8 cellular contexts compared by ENCODE assay signal in the genomic region with DNA sequence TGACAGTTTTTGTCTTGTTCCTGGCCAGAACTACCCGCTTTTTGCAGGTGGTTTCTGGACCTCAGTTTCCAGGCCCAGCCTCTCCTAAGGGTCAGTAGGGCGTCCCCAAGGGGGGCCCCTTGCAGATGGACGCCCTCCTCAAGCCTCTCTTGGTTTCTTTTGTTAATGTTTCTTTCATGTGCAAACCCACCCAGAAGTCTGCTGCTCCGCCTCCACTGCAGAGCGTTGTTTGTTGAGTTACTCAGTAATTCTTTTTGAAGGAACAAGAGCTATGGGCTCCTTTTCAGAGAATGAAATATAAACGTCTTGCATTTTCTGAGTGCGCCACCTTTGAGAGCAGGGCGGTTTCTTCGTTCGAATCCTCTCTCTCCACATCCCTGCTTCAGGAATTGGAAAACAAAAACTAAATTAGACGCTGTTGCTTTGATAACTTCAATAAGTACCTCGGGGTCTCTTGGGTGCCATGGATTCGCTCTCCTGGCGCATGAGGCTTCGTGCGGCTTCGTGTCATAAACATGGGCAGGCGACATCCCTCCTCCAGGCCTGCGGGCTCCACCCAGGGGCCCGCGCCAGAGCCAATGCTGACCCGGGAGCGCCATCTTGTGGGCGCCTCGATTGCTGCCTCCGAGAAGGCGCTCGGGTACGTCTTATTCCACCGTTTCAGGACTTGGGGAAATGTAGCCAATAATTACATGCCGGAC. TPM values are rescaled to one million over a fixed set of nuclear protein-coding genes. Genes with fewer than 3 reads are reported as not detected.
DNase-seq lines count a peak whose midpoint lies in the region; ATAC-seq and TF ChIP-seq lines count a peak whose summit lies in the region.

No MANE protein-coding gene starts in this region.

- peak overlapping the region; percentile 87 for H2AK5ac ChIP-seq in trophoblast cell (ENCODE audit: low read length)

- no peaks in the 10 kb centered on the region for H3K9me3 ChIP-seq in Loucy (ENCODE audit: insufficient read depth, low read depth, low read length)
- H3K9me3 ChIP-seq in SK-N-SH: no peaks in the 10 kb centered on the region
- no peaks in the 10 kb centered on the region for H3K9me3 ChIP-seq in trophoblast cell (ENCODE audit: insufficient read depth, low read depth, low read length)
- no peaks in the 10 kb centered on the region for H3K9me3 ChIP-seq in tibial artery

- H3K4me1 ChIP-seq in GM23338 (ENCODE audit: insufficient read depth) (peaks cover 7% of the 10 kb centered on the region), Loucy (ENCODE audit: insufficient read depth, low read length, poor library complexity, severe bottlenecking) (no peaks in the 10 kb centered on the region), SK-N-SH (ENCODE audit: control insufficient read depth in 1 of 2, insufficient read depth in 2 of 2, low read depth in 1 of 2, low read length in 1 of 2) (peaks cover 0 to 4% of the 10 kb centered on the region in 2 experiments; a peak in 1 of 4 replicates), trophoblast cell (ENCODE audit: control insufficient read depth in 1 of 2, insufficient read depth in 2 of 2, low read length in 2 of 2) (peaks cover 4 to 9% of the 10 kb centered on the region in 2 experiments), tibial artery (peaks cover 0 to 10% (median 6%) of the 10 kb centered on the region in 4 donors)

- H3K27me3 ChIP-seq in GM23338 (ENCODE audit: insufficient read depth) (no peaks in the 10 kb centered on the region), Loucy (ENCODE audit: insufficient read depth, low read length, poor library complexity, severe bottlenecking) (no peaks in the 10 kb centered on the region), SK-N-SH (ENCODE audit: insufficient read depth) (no peaks in the 10 kb centered on the region), trophoblast cell (ENCODE audit: insufficient read depth, low read length) (no peaks in the 10 kb centered on the region), tibial artery (no peaks in the 10 kb centered on the region)

- H4K8ac ChIP-seq in trophoblast cell (ENCODE audit: low read depth, low read length): peak overlapping the region; percentile 25

- H2AFZ ChIP-seq in GM23338 (peak overlapping the region; percentile 90; the same call in 1 of the 2 replicates), Loucy (ENCODE audit: low read length) (peak overlapping the region; percentile 48), SK-N-SH (ENCODE audit: low read depth) (peak overlapping the region; percentile 86), trophoblast cell (ENCODE audit: insufficient read depth, low read length, poor library complexity) (no peak overlapping the region)

- peak overlapping the region; percentile 32 for H2BK5ac ChIP-seq in trophoblast cell (ENCODE audit: low read depth, low read length, poor library complexity)

- H3K14ac ChIP-seq in trophoblast cell (ENCODE audit: low read length): no peak overlapping the region

- H3K9me3 Mint-ChIP-seq in GM23338 (no peaks in the 10 kb centered on the region; the same call in 2 of the 3 replicates), glutamatergic neuron (ENCODE audit: unreplicated experiment) (no peaks in the 10 kb centered on the region)
- H3K9me3 Mint-ChIP-seq in activated naive CD4-positive, alpha-beta T cell treated with anti-CD3 and anti-CD28 coated beads for 36 hours: no peaks in the 10 kb centered on the region

- peak; percentile 95 to 96 for TF ChIP-seq CTCF in GM23338 (conservative IDR thresholded peaks at IDR 0.05; ENCODE audit: low read depth in 2 of 2)
- TF ChIP-seq CTCF in Loucy (conservative IDR thresholded peaks at IDR 0.05; ENCODE audit: low read length): peak; percentile 97
- TF ChIP-seq CTCF in SK-N-SH (IDR thresholded peaks at IDR 0.05): peak; percentile 92
- peak; percentile 88 for TF ChIP-seq CTCF in glutamatergic neuron (IDR thresholded peaks at IDR 0.05; ENCODE audit: partially characterized antibody, unreplicated experiment)
- TF ChIP-seq CTCF in tibial artery (IDR thresholded peaks at IDR 0.05): peak; percentile 75 to 89

- H3K9me2 ChIP-seq in GM23338 (ENCODE audit: insufficient read depth) (no peaks in the 10 kb centered on the region), Loucy (replicated peaks; ENCODE audit: low read depth, low read length) (no peaks in the 10 kb centered on the region), SK-N-SH (no peaks in the 10 kb centered on the region)

- H3K27ac ChIP-seq in GM23338 (ENCODE audit: low read depth): no peak overlapping the region
- H3K27ac ChIP-seq in SK-N-SH (ENCODE audit: low read depth in 2 of 2, low read length in 1 of 2): no peak overlapping the region
- H3K27ac ChIP-seq in trophoblast cell (ENCODE audit: low read depth, low read length): no peak overlapping the region
- no peak overlapping the region for H3K27ac ChIP-seq in tibial artery

- ATAC-seq in GM23338: peak; percentile 96

- CTCF ChIA-PET in SK-N-SH (lab: Yijun Ruan, JAX): interaction anchor here (0.6 to 3.6 kb wide), 37 partner anchors 10 to 849 kb away, joined by 3 to 58 read pairs (median 3); a partner anchor contains a TSS
- CTCF ChIA-PET in activated naive CD4-positive, alpha-beta T cell treated with anti-CD3 and anti-CD28 coated beads for 36 hours (lab: Charles Lee): interaction anchor here (0.6 to 1.8 kb wide), 15 partner anchors 9 to 887 kb away, joined by 3 to 9 read pairs (median 3); no protein-coding TSS in a partner anchor

- H4K12ac ChIP-seq in trophoblast cell (ENCODE audit: low read depth, low read length): no peak overlapping the region

- H3K23ac ChIP-seq in trophoblast cell (ENCODE audit: low read length): no peak overlapping the region

- no peak overlapping the region for H3K9ac ChIP-seq in Loucy (ENCODE audit: low read depth, low read length, poor library complexity, severe bottlenecking)
- H3K9ac ChIP-seq in SK-N-SH: no peak overlapping the region
- H3K9ac ChIP-seq in trophoblast cell (ENCODE audit: low read length): no peak overlapping the region

- no peaks in the 10 kb centered on the region for H4K20me1 ChIP-seq in GM23338 (replicated peaks; ENCODE audit: insufficient read depth)
- H4K20me1 ChIP-seq in Loucy (ENCODE audit: insufficient read depth, low read length, poor library complexity, severe bottlenecking): no peaks in the 10 kb centered on the region
- H4K20me1 ChIP-seq in SK-N-SH (ENCODE audit: insufficient read depth): no peaks in the 10 kb centered on the region

- H3K4me3 ChIP-seq in GM23338: peak overlapping the region; percentile 24; the same call in 1 of the 2 replicates
- no peak overlapping the region for H3K4me3 ChIP-seq in Loucy (ENCODE audit: low read length, poor library complexity, severe bottlenecking)
- H3K4me3 ChIP-seq in SK-N-SH (ENCODE audit: low read depth in 2 of 2, low read length in 1 of 2): peak overlapping the region in 1 of 2 experiments; percentile 35; a peak in 1 of 4 replicates
- H3K4me3 ChIP-seq in trophoblast cell (ENCODE audit: low read depth, low read length): no peak overlapping the region
- H3K4me3 ChIP-seq in tibial artery: peak overlapping the region in 1 of 2 donors; percentile 10

- POLR2A ChIA-PET in SK-N-SH (lab: Yijun Ruan, JAX): no interaction called here

- TF ChIP-seq RAD21 in SK-N-SH (IDR thresholded peaks at IDR 0.05; ENCODE audit: low read length): peak; percentile 94

- peak; percentile 59 for DNase-seq in DMS79 treated with DMSO at 0.1 percent for 48 hours (lab: John Stamatoyannopoulos, UW)
- peak; percentile 91 for DNase-seq in GM23338 (ENCODE audit: low spot score)
- DNase-seq in SK-N-SH: peak; percentile 94
- peak; percentile 88 for DNase-seq in activated naive CD4-positive, alpha-beta T cell treated with anti-CD3 and anti-CD28 coated beads for 36 hours
- peak; percentile 92 for DNase-seq in glutamatergic neuron
- peak; percentile 82 to 93 for DNase-seq in trophoblast cell
- DNase-seq in tibial artery: peak; percentile 66 to 85

- no peak for TF ChIP-seq EP300 in SK-N-SH (IDR thresholded peaks at IDR 0.05; ENCODE audit: borderline replicate concordance in 1 of 2, low read depth in 1 of 2, low read length in 1 of 2)

- no peak overlapping the region for H3K27ac Mint-ChIP-seq in GM23338
- H3K27ac Mint-ChIP-seq in activated naive CD4-positive, alpha-beta T cell treated with anti-CD3 and anti-CD28 coated beads for 36 hours: no peak overlapping the region
- H3K27ac Mint-ChIP-seq in glutamatergic neuron (ENCODE audit: unreplicated experiment): no peak overlapping the region

- no peaks in the 10 kb centered on the region for H3F3A ChIP-seq in GM23338 (replicated peaks; ENCODE audit: low read depth)
- no peaks in the 10 kb centered on the region for H3F3A ChIP-seq in Loucy (ENCODE audit: low read depth)
- no peaks in the 10 kb centered on the region for H3F3A ChIP-seq in SK-N-SH (replicated peaks; ENCODE audit: insufficient read depth)

- peak overlapping the region; percentile 90 for H2BK12ac ChIP-seq in trophoblast cell (ENCODE audit: low read length)

- peaks cover 20% of the 10 kb centered on the region for H3K79me1 ChIP-seq in trophoblast cell (ENCODE audit: low read length)

- H3K36me3 Mint-ChIP-seq in GM23338 (ENCODE audit: low read depth) (no peaks in the 10 kb centered on the region), glutamatergic neuron (ENCODE audit: unreplicated experiment) (no peaks in the 10 kb centered on the region)
- H3K36me3 Mint-ChIP-seq in activated naive CD4-positive, alpha-beta T cell treated with anti-CD3 and anti-CD28 coated beads for 36 hours (ENCODE audit: low read depth): no peaks in the 10 kb centered on the region

- no peaks in the 10 kb centered on the region for H3K36me3 ChIP-seq in GM23338 (ENCODE audit: insufficient read depth)
- H3K36me3 ChIP-seq in Loucy (ENCODE audit: insufficient read depth, low read length): no peaks in the 10 kb centered on the region
- no peaks in the 10 kb centered on the region for H3K36me3 ChIP-seq in SK-N-SH (replicated peaks in 1 of 2; ENCODE audit: control insufficient read depth in 1 of 2, insufficient read depth in 2 of 2, low read length in 1 of 2)
- peaks cover 11 to 12% of the 10 kb centered on the region in 2 experiments for H3K36me3 ChIP-seq in trophoblast cell (ENCODE audit: control insufficient read depth in 1 of 2, insufficient read depth in 2 of 2, low read length in 2 of 2)
- no peaks in the 10 kb centered on the region for H3K36me3 ChIP-seq in tibial artery

- H3K4me3 Mint-ChIP-seq in GM23338 (peak overlapping the region; percentile 57), glutamatergic neuron (ENCODE audit: unreplicated experiment) (no peak overlapping the region)
- H3K4me3 Mint-ChIP-seq in activated naive CD4-positive, alpha-beta T cell treated with anti-CD3 and anti-CD28 coated beads for 36 hours: peak overlapping the region; percentile 51

- no peak overlapping the region for H3K4ac ChIP-seq in trophoblast cell (ENCODE audit: low read depth, low read length)

- intact Hi-C loops in activated naive CD4-positive, alpha-beta T cell treated with anti-CD3 and anti-CD28 coated beads for 36 hours (cut with micrococcal nuclease): loop anchor here (1.0 to 10.0 kb wide), 8 partner anchors 86 to 1100 kb away; a partner anchor contains a TSS
- intact Hi-C loops in tibial artery (cut with DNase I; ENCODE audit: low total_unique reads): no loop called here

- H2BK120ac ChIP-seq in trophoblast cell (ENCODE audit: insufficient read depth, low read length, poor library complexity): peak overlapping the region; percentile 77

- peak overlapping the region; percentile 73 for H3K18ac ChIP-seq in trophoblast cell (ENCODE audit: low read length)

- H4K91ac ChIP-seq in trophoblast cell (ENCODE audit: low read depth, low read length): peak overlapping the region; percentile 86

- no peaks in the 10 kb centered on the region for H3K79me2 ChIP-seq in GM23338 (replicated peaks; ENCODE audit: insufficient read depth)
- H3K79me2 ChIP-seq in Loucy (ENCODE audit: insufficient read depth, low read length): no peaks in the 10 kb centered on the region
- H3K79me2 ChIP-seq in SK-N-SH (ENCODE audit: insufficient read depth): no peaks in the 10 kb centered on the region
- H3K79me2 ChIP-seq in trophoblast cell (ENCODE audit: control insufficient read depth, insufficient read depth, low read length, poor library complexity): peaks cover 2% of the 10 kb centered on the region

- WGBS in SK-N-SH (ENCODE audit: low lambda C conversion rate): 38% methylated on average over 27 of the region's 31 CpGs
- WGBS in trophoblast cell (ENCODE audit: extremely low coverage, insufficient coverage, insufficient read length): no CpG with 5 or more reads among the region's 31 CpGs

- H3K27me3 Mint-ChIP-seq in GM23338 (ENCODE audit: insufficient read depth, low read depth, poor library complexity) (peaks cover 5% of the 10 kb centered on the region), glutamatergic neuron (ENCODE audit: unreplicated experiment) (no peaks in the 10 kb centered on the region)
- H3K27me3 Mint-ChIP-seq in activated naive CD4-positive, alpha-beta T cell treated with anti-CD3 and anti-CD28 coated beads for 36 hours (ENCODE audit: low read depth): no peaks in the 10 kb centered on the region

- H3K4me2 ChIP-seq in GM23338: peak overlapping the region; percentile 70
- peak overlapping the region; percentile 7 for H3K4me2 ChIP-seq in Loucy (ENCODE audit: low read depth, low read length, poor library complexity, severe bottlenecking)
- peak overlapping the region; percentile 56 for H3K4me2 ChIP-seq in SK-N-SH
- no peak overlapping the region for H3K4me2 ChIP-seq in trophoblast cell (ENCODE audit: low read length)

- H3K4me1 Mint-ChIP-seq in GM23338: peaks cover 27% of the 10 kb centered on the region
- H3K4me1 Mint-ChIP-seq in activated naive CD4-positive, alpha-beta T cell treated with anti-CD3 and anti-CD28 coated beads for 36 hours (ENCODE audit: low read depth): peaks cover 8% of the 10 kb centered on the region
- peaks cover 8% of the 10 kb centered on the region for H3K4me1 Mint-ChIP-seq in glutamatergic neuron (ENCODE audit: low read depth, unreplicated experiment)

RNA-seq across cellular contexts. Expression of a gene that starts 38.3 kb away (rescaled TPM):
- total RNA-seq in GM23338 (2014; rRNA removed; shearing (Covaris generic)): 3.4 and 8.2 TPM in 2 replicates
- 2.1 and 2.9 TPM in 2 replicates for polyA plus RNA-seq in GM23338 (2016; fragmentation: Nextera tagmentation; extraction: Ambion mirVana)
- not detected in 2 replicates for polyA plus RNA-seq in SK-N-SH (2012; rRNA removed)
- polyA plus RNA-seq in SK-N-SH (2012; cell fraction: cytosol; rRNA removed): not detected in 2 replicates
- polyA plus RNA-seq in SK-N-SH (2012; cell fraction: nucleus; rRNA removed): not detected in 2 replicates
- total RNA-seq in activated naive CD4-positive, alpha-beta T cell treated with anti-CD3 and anti-CD28 coated beads for 36 hours: not detected
- 0.81 TPM for total RNA-seq in glutamatergic neuron (ENCODE audit: unreplicated experiment)
- polyA plus RNA-seq in trophoblast cell (2013): 4.3 TPM in 2 replicates
